ENCODE assay signal across 8 cellular contexts in the genomic region with DNA sequence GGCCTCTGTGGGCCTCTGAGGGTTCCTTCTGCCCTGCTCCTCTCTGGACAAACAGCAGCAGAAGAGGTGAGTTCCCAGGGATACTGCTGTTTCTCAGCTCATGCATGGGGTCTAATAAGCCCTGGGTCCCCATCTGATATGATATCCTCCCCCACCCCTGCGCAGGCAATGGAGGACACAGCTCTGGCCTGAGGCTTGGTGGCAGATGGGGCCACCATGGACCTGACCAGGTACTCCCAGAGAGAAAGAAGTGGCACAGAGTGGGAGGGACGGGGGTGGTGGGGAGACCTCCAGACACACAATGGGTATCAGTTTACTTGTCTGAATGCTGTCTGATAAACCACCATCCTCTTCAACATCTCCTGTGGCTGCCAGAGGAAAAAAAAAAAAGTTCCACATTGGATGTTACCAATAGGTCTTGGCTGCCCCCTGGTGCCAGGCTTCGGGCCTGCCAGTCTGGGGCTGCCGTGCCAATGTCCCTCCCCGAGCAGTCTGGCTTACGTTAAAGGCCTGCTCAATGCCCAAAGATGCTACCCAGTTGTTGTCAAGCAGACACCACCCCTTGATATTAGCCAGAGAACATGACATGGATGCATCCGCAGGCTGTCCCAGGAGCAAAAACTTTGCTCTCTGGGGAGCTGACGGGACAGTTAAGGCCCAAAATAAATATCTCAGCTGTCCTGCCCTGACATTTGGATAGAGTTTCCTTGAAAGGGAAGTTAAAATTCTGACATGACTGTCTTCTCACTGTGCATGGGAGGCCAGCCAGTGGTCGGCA. TPM values are rescaled to one million over a fixed set of nuclear protein-coding genes. Genes with fewer than 3 reads are reported as not detected.
DNase-seq lines count a peak whose midpoint lies in the region; ATAC-seq and TF ChIP-seq lines count a peak whose summit lies in the region.

No MANE protein-coding gene starts in this region.

- H3K27me3 ChIP-seq in MG63: no peaks in the 10 kb centered on the region
- H3K27me3 ChIP-seq in ovary: no peaks in the 10 kb centered on the region
- no peaks in the 10 kb centered on the region for H3K27me3 ChIP-seq in thyroid gland

- peak; percentile 58 for ATAC-seq in GM21367 (IDR thresholded peaks at IDR 0.05; ENCODE audit: unreplicated experiment)

- intact Hi-C loops in ovary (cut with DNase I): loop anchor here in 3 of 4 donors (5.0 to 10.0 kb wide), 3 partner anchors 112 to 122 kb away; a partner anchor contains a TSS
- intact Hi-C loops in thyroid gland (cut with DNase I): loop anchor here (2.0 to 10.0 kb wide), 2 partner anchors 120 to 270 kb away; no protein-coding TSS in a partner anchor

- H3K4me3 ChIP-seq in MG63 (no peak overlapping the region), foreskin fibroblast (ENCODE audit: low read depth in 1 of 2, low read length in 2 of 2) (no peak overlapping the region), ovary (no peak overlapping the region), thyroid gland (replicated peaks in 1 of 3) (no peak overlapping the region)

- H3K4me1 ChIP-seq in ovary (ENCODE audit: insufficient read depth) (peaks cover 4% of the 10 kb centered on the region), thyroid gland (no peaks in the 10 kb centered on the region)

- H3K9me3 ChIP-seq in MG63: no peaks in the 10 kb centered on the region
- H3K9me3 ChIP-seq in ovary: no peaks in the 10 kb centered on the region
- H3K9me3 ChIP-seq in thyroid gland: no peaks in the 10 kb centered on the region

- 55 to 57% (median 55%) methylated on average over 9 of the region's 9 CpGs for WGBS in ovary, 3 donors
- whole genome bisulfite sequencing in thyroid gland, 2 donors: 40 to 43% methylated on average over 8 to 9 of the region's 9 CpGs

- H3K36me3 ChIP-seq in MG63 (no peaks in the 10 kb centered on the region), ovary (no peaks in the 10 kb centered on the region), thyroid gland (no peaks in the 10 kb centered on the region)

- peak; percentile 93 for TF ChIP-seq CTCF in foreskin fibroblast (IDR thresholded peaks at IDR 0.05; ENCODE audit: low read depth, low read length)
- TF ChIP-seq CTCF in ovary (IDR thresholded peaks at IDR 0.05): peak in 2 of 3 donors; percentile 17 to 25
- peak; percentile 84 to 98 (median 94) for TF ChIP-seq CTCF in thyroid gland (IDR thresholded peaks at IDR 0.05)

- H3K27ac ChIP-seq in ovary (no peak overlapping the region), thyroid gland (no peak overlapping the region)

- TF ChIP-seq POLR2A in ovary (IDR thresholded peaks at IDR 0.05) (no peak), thyroid gland (IDR thresholded peaks at IDR 0.05) (no peak)

- peak in 12 of 14 donors; percentile 24 to 80 (median 53) for DNase-seq in C1 segment of cervical spinal cord (lab: John Stamatoyannopoulos, UW)
- peak; percentile 53 for DNase-seq in MG63
- DNase-seq in RPMI8226: peak; percentile 77
- DNase-seq in activated T-helper 9 cell treated with anti-CD3 and anti-CD28 coated beads, Interleukin-2, amount 50 U/mL, for 16 hours (ENCODE audit: low read depth): peak; percentile 57
- DNase-seq in foreskin fibroblast: peak; percentile 65 to 89
- peak; percentile 36 to 72 (median 48) for DNase-seq in ovary
- peak; percentile 89 to 90 for DNase-seq in thyroid gland

- TF ChIP-seq EP300 in ovary (IDR thresholded peaks at IDR 0.05): no peak

RNA-seq across cellular contexts. Expression of a gene that starts 27.9 kb away (rescaled TPM):
- not detected in 2 replicates for total RNA-seq in MG63 (2014; rRNA removed; shearing (Covaris generic); ENCODE audit: low replicate concordance)
- total RNA-seq in ovary: 1 to 10 TPM in 1 of 7 donors, under 1 TPM in 4, not detected in 2; 0.43 to 1.1 (median 0.71) TPM
- 1 to 10 TPM in 1 of 2 donors, under 1 TPM in 1; 0.38 to 1.8 TPM for polyA plus RNA-seq in ovary
- total RNA-seq in thyroid gland: 10 to 100 TPM; 10.9 to 19.1 (median 15.1) TPM

RNA-seq across cellular contexts. Expression of a gene that starts 39.7 kb away (rescaled TPM):
- not detected in 2 replicates for total RNA-seq in MG63 (2014; rRNA removed; shearing (Covaris generic); ENCODE audit: low replicate concordance)
- total RNA-seq in ovary (1 to 10 TPM in 1 of 7 donors, under 1 TPM in 2, not detected in 4; 0.25 to 1.2 (median 0.80) TPM), thyroid gland (1 to 10 TPM in 3 of 4 donors, not detected in 1; 1.0 to 5.9 (median 3.9) TPM)
- 1 to 10 TPM in 1 of 2 donors, not detected in 1; 1.2 TPM for polyA plus RNA-seq in ovary

RNA-seq across cellular contexts. Expression of a gene that starts 42.5 kb away (rescaled TPM):
- not detected in 2 replicates for total RNA-seq in MG63 (2014; rRNA removed; shearing (Covaris generic); ENCODE audit: low replicate concordance)
- total RNA-seq in ovary: not detected
- polyA plus RNA-seq in ovary: not detected
- not detected for total RNA-seq in thyroid gland

Comparison
In these comparisons a context has a peak if more than half of its experiments do, and no peak if none do; other contexts are left out.
1. CTCF ChIP-seq: peak in every context shown above with its lines; median percentile 94 in thyroid gland; 93 in foreskin fibroblast; 21 in ovary.
2. RNA of a gene that starts 27.9 kb away (total RNA-seq): 10.9 to 19.1 TPM in thyroid gland; 0.43 to 1.1 TPM in ovary and not detected in MG63; every median in the first group is over 4 times any median in the second.
3. Peak in every context shown above with its lines, with median percentiles within 50 percentile points of each other: DNase-seq.